ENCODE assay signal across 8 cellular contexts in the genomic region with DNA sequence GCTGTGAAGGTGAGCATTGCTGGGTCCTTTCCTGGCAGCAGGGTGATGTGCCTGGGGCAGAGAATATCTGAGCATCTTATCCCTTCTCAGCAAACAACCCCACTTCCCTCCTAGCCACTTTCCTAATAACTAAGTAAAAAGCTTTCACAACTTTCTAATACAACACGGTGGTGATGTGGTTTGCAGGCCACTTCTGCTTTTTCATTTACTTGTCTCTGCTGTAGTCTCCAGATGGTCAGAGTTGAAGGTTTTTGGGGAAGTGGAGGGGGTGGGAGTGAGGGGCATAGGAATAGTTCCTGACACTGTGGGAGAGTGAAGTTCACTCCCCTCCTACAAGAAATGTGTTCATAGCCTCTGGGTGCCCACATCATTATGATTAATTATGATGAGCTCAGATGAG. TPM values are rescaled to one million over a fixed set of nuclear protein-coding genes. Genes with fewer than 3 reads are reported as not detected.
DNase-seq lines count a peak whose midpoint lies in the region; ATAC-seq lines count a peak whose summit lies in the region.

No MANE protein-coding gene starts in this region.

- POLR2A ChIA-PET in naive thymus-derived CD4-positive, alpha-beta T cell (lab: Charles Lee), result interaction anchor here (0.6 kb wide), 1 partner anchor 412 kb away, joined by 3 read pairs; no protein-coding TSS in a partner anchor

- peaks cover 0 to 22% (median 0%) of the 10 kb centered on the region in 3 experiments for H3K36me3 ChIP-seq in naive thymus-derived CD4-positive, alpha-beta T cell (ENCODE audit: control insufficient read depth in 2 of 3, insufficient read depth in 3 of 3, low read length in 3 of 3)

- no peaks in the 10 kb centered on the region for H3K9me3 ChIP-seq in naive thymus-derived CD4-positive, alpha-beta T cell (ENCODE audit: control insufficient read depth in 2 of 3, low read length in 3 of 3)

- H3K27ac ChIP-seq in naive thymus-derived CD4-positive, alpha-beta T cell (ENCODE audit: low read depth, low read length), result no peak overlapping the region

- H3K4me1 ChIP-seq in naive thymus-derived CD4-positive, alpha-beta T cell (ENCODE audit: control insufficient read depth in 2 of 2, insufficient read depth in 2 of 2, low read length in 2 of 2), result no peaks in the 10 kb centered on the region

- H3K4me3 ChIP-seq in naive thymus-derived CD4-positive, alpha-beta T cell (ENCODE audit: low read length), result no peak overlapping the region

- H3K27me3 Mint-ChIP-seq in naive thymus-derived CD4-positive, alpha-beta T cell, result no peaks in the 10 kb centered on the region
- H3K27me3 Mint-ChIP-seq in stimulated activated naive CD8-positive, alpha-beta T cell treated with anti-CD3 and anti-CD28 coated beads, Interleukin-15, amount 100 ng/mL, for 72 hours, result no peaks in the 10 kb centered on the region

- peak; percentile 55 for ATAC-seq in GM19023 (IDR thresholded peaks at IDR 0.05; ENCODE audit: unreplicated experiment)
- ATAC-seq in HG02870 (IDR thresholded peaks at IDR 0.05; ENCODE audit: unreplicated experiment), result peak; percentile 79
- peak; percentile 83 for ATAC-seq in naive thymus-derived CD4-positive, alpha-beta T cell
- no peak for ATAC-seq in stimulated activated naive CD8-positive, alpha-beta T cell treated with anti-CD3 and anti-CD28 coated beads, Interleukin-15, amount 100 ng/mL, for 72 hours
- no peak for ATAC-seq in HG02571 (IDR thresholded peaks at IDR 0.05; ENCODE audit: unreplicated experiment)

- H3K9me3 Mint-ChIP-seq in naive thymus-derived CD4-positive, alpha-beta T cell, result peaks cover 0 to 1% (median 0%) of the 10 kb centered on the region in 11 donors
- no peaks in the 10 kb centered on the region for H3K9me3 Mint-ChIP-seq in stimulated activated naive CD8-positive, alpha-beta T cell treated with anti-CD3 and anti-CD28 coated beads, Interleukin-15, amount 100 ng/mL, for 72 hours

- H3K27me3 ChIP-seq in naive thymus-derived CD4-positive, alpha-beta T cell (ENCODE audit: control insufficient read depth in 2 of 2, insufficient read depth in 2 of 2, low read length in 2 of 2), result no peaks in the 10 kb centered on the region

- intact Hi-C loops in naive thymus-derived CD4-positive, alpha-beta T cell (cut with micrococcal nuclease), result no loop called here

- DNase-seq in NOMO-1 treated with dmso at 0.1 percent for 144 hours (lab: John Stamatoyannopoulos, UW; ENCODE audit: unreplicated experiment), result peak; percentile 91
- DNase-seq in naive thymus-derived CD4-positive, alpha-beta T cell, result no peak
- DNase-seq in stimulated activated naive CD8-positive, alpha-beta T cell treated with anti-CD3 and anti-CD28 coated beads, Interleukin-15, amount 100 ng/mL, for 72 hours, result no peak
- no peak for DNase-seq in HPDE6-E6E7 (ENCODE audit: extremely low spot score)
- no peak for DNase-seq in NCI-H2196 (lab: John Stamatoyannopoulos, UW; ENCODE audit: unreplicated experiment)

- H3K4me1 Mint-ChIP-seq in naive thymus-derived CD4-positive, alpha-beta T cell, result peaks cover 0 to 15% (median 5%) of the 10 kb centered on the region in 7 donors
- no peaks in the 10 kb centered on the region for H3K4me1 Mint-ChIP-seq in stimulated activated naive CD8-positive, alpha-beta T cell treated with anti-CD3 and anti-CD28 coated beads, Interleukin-15, amount 100 ng/mL, for 72 hours

- H3K4me3 Mint-ChIP-seq in naive thymus-derived CD4-positive, alpha-beta T cell, result no peak overlapping the region
- H3K4me3 Mint-ChIP-seq in stimulated activated naive CD8-positive, alpha-beta T cell treated with anti-CD3 and anti-CD28 coated beads, Interleukin-15, amount 100 ng/mL, for 72 hours, result no peak overlapping the region

- peak overlapping the region in 4 of 9 donors; percentile 7 to 52 (median 30) for H3K27ac Mint-ChIP-seq in naive thymus-derived CD4-positive, alpha-beta T cell
- H3K27ac Mint-ChIP-seq in stimulated activated naive CD8-positive, alpha-beta T cell treated with anti-CD3 and anti-CD28 coated beads, Interleukin-15, amount 100 ng/mL, for 72 hours, result peak overlapping the region in 1 of 2 donors; percentile 20

- CTCF ChIA-PET in naive thymus-derived CD4-positive, alpha-beta T cell (lab: Charles Lee), result no interaction called here

- peaks cover 4 to 61% (median 7%) of the 10 kb centered on the region in 5 donors for H3K36me3 Mint-ChIP-seq in naive thymus-derived CD4-positive, alpha-beta T cell

RNA-seq across cellular contexts. Expression of gene OXER1, which starts 11.6 kb away (rescaled TPM):
- total RNA-seq in naive thymus-derived CD4-positive, alpha-beta T cell, result 1 to 10 TPM in 1 of 5 experiments, under 1 TPM in 2, not detected in 2; 0.12 to 3.0 (median 0.37) TPM
- polyA plus RNA-seq in naive thymus-derived CD4-positive, alpha-beta T cell, result under 1 TPM in 1 of 2 donors, not detected in 1; 0.36 TPM

RNA-seq across cellular contexts. Expression of gene HAAO, which starts 40.1 kb away (rescaled TPM):
- 1 to 10 TPM in 2 of 5 experiments, under 1 TPM in 1, not detected in 2; 0.82 to 5.1 (median 1.8) TPM for total RNA-seq in naive thymus-derived CD4-positive, alpha-beta T cell
- polyA plus RNA-seq in naive thymus-derived CD4-positive, alpha-beta T cell, result under 1 TPM in 1 of 2 donors, not detected in 1; 0.33 TPM

Comparison
In these comparisons a context has a peak if more than half of its experiments do, and no peak if none do; other contexts are left out.
1. ATAC-seq: peak in GM19023 (single experiment), HG02870 (single experiment) and naive thymus-derived CD4-positive, alpha-beta T cell (single experiment); none in stimulated activated naive CD8-positive, alpha-beta T cell treated with anti-CD3 and anti-CD28 coated beads, Interleukin-15, amount 100 ng/mL, for 72 hours (single experiment) and HG02571 (single experiment).